ENCODE assay signal across 8 cellular contexts in the genomic region with DNA sequence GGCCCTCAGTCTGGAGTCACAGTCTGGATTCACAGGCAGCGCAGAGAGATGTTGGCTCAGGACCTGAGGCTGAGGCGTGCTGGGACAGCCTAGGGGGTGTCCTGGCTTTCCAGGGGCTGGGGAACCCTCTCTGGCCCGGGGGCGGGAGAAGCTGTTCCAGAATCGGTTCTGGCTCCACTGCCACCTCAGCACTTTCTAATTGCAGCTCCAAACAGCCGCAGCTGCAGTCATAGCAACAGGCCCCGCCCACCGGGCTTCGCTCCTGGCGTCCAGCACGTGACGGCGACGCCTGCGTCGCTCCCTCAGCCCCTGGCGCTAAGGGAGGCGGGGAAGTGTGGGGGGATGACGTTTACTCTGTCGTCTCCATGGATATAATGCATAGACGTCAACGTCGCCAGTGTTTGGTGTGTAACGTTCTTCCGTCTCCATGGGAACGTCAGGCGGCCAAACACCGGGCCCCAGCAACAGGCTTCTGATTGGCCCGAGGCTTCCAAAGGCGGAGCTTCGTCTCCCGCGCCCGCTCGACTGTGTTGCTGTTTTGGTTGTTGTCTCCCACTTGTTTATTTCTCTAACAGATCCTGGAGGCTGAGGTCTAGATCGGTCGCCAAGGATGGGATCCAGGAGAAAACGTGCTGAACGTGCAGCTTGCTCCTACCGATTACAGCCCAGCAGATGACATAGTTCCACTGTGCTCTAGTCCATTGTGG. TPM values are rescaled to one million over a fixed set of nuclear protein-coding genes. Genes with fewer than 3 reads are reported as not detected.
A peak's percentile ranks its signal among the peaks of the same experiment; 100 is the strongest.
DNase-seq lines count a peak whose midpoint lies in the region; ATAC-seq and TF ChIP-seq lines count a peak whose summit lies in the region.

No MANE protein-coding gene starts in this region.

- H3K9me3 Mint-ChIP-seq in T-helper 2 cell treated with Interferon-gamma antibody and Interleukin-4, amounts not matched to agents 5 μg/mL and 100 μg/mL, for 36 hours, result no peaks in the 10 kb centered on the region

- H3K4me3 ChIP-seq in ascending aorta (peak overlapping the region; percentile 46 to 62), right atrium auricular region (peak overlapping the region; percentile 23 to 49), prostate gland (peak overlapping the region; percentile 18 to 29), urinary bladder (ENCODE audit: low read depth, low read length) (peak overlapping the region; percentile 26)

- H3K36me3 ChIP-seq in ascending aorta, result no peaks in the 10 kb centered on the region
- no peaks in the 10 kb centered on the region for H3K36me3 ChIP-seq in right atrium auricular region
- H3K36me3 ChIP-seq in prostate gland, result no peaks in the 10 kb centered on the region
- no peaks in the 10 kb centered on the region for H3K36me3 ChIP-seq in urinary bladder (ENCODE audit: insufficient read depth)

- WGBS in prostate gland, result 0% methylated on average over 40 of the region's 40 CpGs
- WGBS in urinary bladder, result under 1% methylated on average over 40 of the region's 40 CpGs

- H3K4me1 ChIP-seq in ascending aorta (peaks cover 0 to 32% of the 10 kb centered on the region in 2 donors), right atrium auricular region (peaks cover 0 to 37% of the 10 kb centered on the region in 2 donors), prostate gland (replicated peaks) (peaks cover 26% of the 10 kb centered on the region), urinary bladder (ENCODE audit: insufficient read depth) (no peaks in the 10 kb centered on the region)

- H3K4me3 Mint-ChIP-seq in T-helper 2 cell treated with Interferon-gamma antibody and Interleukin-4, amounts not matched to agents 5 μg/mL and 100 μg/mL, for 36 hours, result peak overlapping the region; percentile 85

- H3K27ac ChIP-seq in ascending aorta, result peak overlapping the region; percentile 93 to 97
- H3K27ac ChIP-seq in right atrium auricular region, result peak overlapping the region; percentile 94 to 96
- peak overlapping the region; percentile 93 to 97 for H3K27ac ChIP-seq in prostate gland
- peak overlapping the region; percentile 98 for H3K27ac ChIP-seq in urinary bladder (ENCODE audit: low read depth)

- H3K4me1 Mint-ChIP-seq in T-helper 2 cell treated with Interferon-gamma antibody and Interleukin-4, amounts not matched to agents 5 μg/mL and 100 μg/mL, for 36 hours (ENCODE audit: low read depth), result peaks cover 24% of the 10 kb centered on the region

- peak overlapping the region; percentile 99 for H3K27ac Mint-ChIP-seq in T-helper 2 cell treated with Interferon-gamma antibody and Interleukin-4, amounts not matched to agents 5 μg/mL and 100 μg/mL, for 36 hours

- peak; percentile 98 to 99 for DNase-seq in NCI-H187 (lab: John Stamatoyannopoulos, UW)
- peak; percentile 97 for DNase-seq in T-helper 2 cell treated with Interferon-gamma antibody and Interleukin-4, amounts not matched to agents 5 μg/mL and 100 μg/mL, for 36 hours (ENCODE audit: low spot score)
- DNase-seq in ascending aorta (ENCODE audit: low spot score in 2 of 2), result peak; percentile 97 to 100
- peak; percentile 99 for DNase-seq in right atrium auricular region (ENCODE audit: low spot score)
- peak; percentile 98 for DNase-seq in prostate gland (ENCODE audit: low spot score)

- TF ChIP-seq POLR2A in GM15510 (IDR thresholded peaks at IDR 0.05; ENCODE audit: borderline replicate concordance, extremely low read depth, insufficient read length) (peak; percentile 3), prostate gland (IDR thresholded peaks at IDR 0.05) (peak; percentile 88)

- peaks cover 66% of the 10 kb centered on the region for H3K27me3 Mint-ChIP-seq in T-helper 2 cell treated with Interferon-gamma antibody and Interleukin-4, amounts not matched to agents 5 μg/mL and 100 μg/mL, for 36 hours (ENCODE audit: low read depth)

- no peaks in the 10 kb centered on the region for H3K36me3 Mint-ChIP-seq in T-helper 2 cell treated with Interferon-gamma antibody and Interleukin-4, amounts not matched to agents 5 μg/mL and 100 μg/mL, for 36 hours (ENCODE audit: low read depth)

- TF ChIP-seq CTCF in ascending aorta (IDR thresholded peaks at IDR 0.05) (no peak), right atrium auricular region (IDR thresholded peaks at IDR 0.05) (no peak), prostate gland (IDR thresholded peaks at IDR 0.05) (peak in 1 of 4 experiments; percentile 11)

- intact Hi-C loops in ascending aorta (cut with DNase I) (loop anchor here (1.0 to 2.0 kb wide), 4 partner anchors 17 to 82 kb away; a partner anchor contains a TSS), prostate gland (cut with DNase I) (loop anchor here (2.0 to 5.0 kb wide), 2 partner anchors 18 to 82 kb away; a partner anchor contains a TSS)

- H3K9me3 ChIP-seq in ascending aorta, result no peaks in the 10 kb centered on the region
- no peaks in the 10 kb centered on the region for H3K9me3 ChIP-seq in right atrium auricular region
- H3K9me3 ChIP-seq in prostate gland, result no peaks in the 10 kb centered on the region

- peak; percentile 94 for ATAC-seq in HG02943 (IDR thresholded peaks at IDR 0.05; ENCODE audit: low read depth, unreplicated experiment)

- no peaks in the 10 kb centered on the region for H3K27me3 ChIP-seq in ascending aorta
- H3K27me3 ChIP-seq in right atrium auricular region, result no peaks in the 10 kb centered on the region
- H3K27me3 ChIP-seq in prostate gland (replicated peaks; ENCODE audit: insufficient read depth), result no peaks in the 10 kb centered on the region

RNA-seq across cellular contexts. Expression of a gene that starts 19.7 kb away (rescaled TPM):
- total RNA-seq in ascending aorta (4,268 TPM), right atrium auricular region (100 to 1,000 TPM; 232 to 555 TPM), prostate gland (100 to 1,000 TPM in 1 of 2 donors, 10 to 100 TPM in 1; 73.9 to 127 TPM), urinary bladder (219 TPM)
- polyA plus RNA-seq in urinary bladder, result 1,557 TPM

Comparison
In these comparisons a context has a peak if more than half of its experiments do, and no peak if none do; other contexts are left out.
1. Peak in every context shown above with its lines: DNase-seq, ATAC-seq, H3K4me3 ChIP-seq and H3K27ac ChIP-seq.